In genomic region chr5:65828022-65828421, GRCh38 we compare ENCODE assay signal across 13 cellular contexts.
"Had no signal": no experiment of that assay in that cellular context is flagged by ENCODE, and none has a peak within 500 bp of the region (broad histone marks: within the 10 kb centered on the region; RNA-seq: fewer than 3 reads in every experiment).

No MANE protein-coding gene starts in this region.

- H3K4me2 ChIP-seq: neural progenitor cell had no signal

- H3K27ac Mint-ChIP-seq: activated CD4-positive, alpha-beta T cell treated with anti-CD3 and anti-CD28 coated beads, Interleukin-2, amount 10 ng/mL, durations not matched to agents 7 days and 5 days; activated naive CD8-positive, alpha-beta T cell; neural progenitor cell; stimulated activated naive CD8-positive, alpha-beta T cell treated with anti-CD3 and anti-CD28 coated beads, Interleukin-15, amount 100 ng/mL, for 72 hours; T-helper 2 cell treated with Interferon-gamma antibody and Interleukin-4, amounts not matched to agents 5 μg/mL and 100 μg/mL, for 36 hours had no signal

- H3K9ac ChIP-seq: neural progenitor cell, parathyroid adenoma had no signal

- H3K36me3 ChIP-seq: brain microvascular endothelial cell, neural progenitor cell, sigmoid colon, spleen, tibial nerve had no signal

- H3K27me3 Mint-ChIP-seq: activated CD4-positive, alpha-beta T cell treated with anti-CD3 and anti-CD28 coated beads, Interleukin-2, amount 10 ng/mL, durations not matched to agents 7 days and 5 days; activated naive CD8-positive, alpha-beta T cell; stimulated activated naive CD8-positive, alpha-beta T cell treated with anti-CD3 and anti-CD28 coated beads, Interleukin-15, amount 100 ng/mL, for 72 hours had no signal

- H3K4me3 Mint-ChIP-seq: activated CD4-positive, alpha-beta T cell treated with anti-CD3 and anti-CD28 coated beads, Interleukin-2, amount 10 ng/mL, durations not matched to agents 7 days and 5 days; activated naive CD8-positive, alpha-beta T cell; neural progenitor cell; stimulated activated naive CD8-positive, alpha-beta T cell treated with anti-CD3 and anti-CD28 coated beads, Interleukin-15, amount 100 ng/mL, for 72 hours; T-helper 2 cell treated with Interferon-gamma antibody and Interleukin-4, amounts not matched to agents 5 μg/mL and 100 μg/mL, for 36 hours had no signal

- H3K4me3 ChIP-seq: neural progenitor cell, sigmoid colon, spleen had no signal

- ATAC-seq: stimulated activated naive CD8-positive, alpha-beta T cell treated with anti-CD3 and anti-CD28 coated beads, Interleukin-15, amount 100 ng/mL, for 72 hours had no signal

- DNase-seq: activated CD4-positive, alpha-beta T cell treated with anti-CD3 and anti-CD28 coated beads, Interleukin-2, amount 10 ng/mL, durations not matched to agents 7 days and 5 days; activated gamma-delta T cell treated with Interleukin-2 at 50 U/mL for 16 hours; amygdala; brain microvascular endothelial cell; dermis blood vessel endothelial cell; sigmoid colon; spleen; stimulated activated naive CD8-positive, alpha-beta T cell treated with anti-CD3 and anti-CD28 coated beads, Interleukin-15, amount 100 ng/mL, for 72 hours had no signal

- H3K9me3 Mint-ChIP-seq: activated CD4-positive, alpha-beta T cell treated with anti-CD3 and anti-CD28 coated beads, Interleukin-2, amount 10 ng/mL, durations not matched to agents 7 days and 5 days; neural progenitor cell; stimulated activated naive CD8-positive, alpha-beta T cell treated with anti-CD3 and anti-CD28 coated beads, Interleukin-15, amount 100 ng/mL, for 72 hours; T-helper 2 cell treated with Interferon-gamma antibody and Interleukin-4, amounts not matched to agents 5 μg/mL and 100 μg/mL, for 36 hours had no signal

- H3K27ac ChIP-seq: brain microvascular endothelial cell, neural progenitor cell, parathyroid adenoma, sigmoid colon, spleen had no signal

- H3K79me2 ChIP-seq: parathyroid adenoma had no signal

- H3K27me3 ChIP-seq: brain microvascular endothelial cell, neural progenitor cell, sigmoid colon, spleen, tibial nerve had no signal

- H3K9me3 ChIP-seq: sigmoid colon, spleen, tibial nerve had no signal

- H3K4me1 ChIP-seq: parathyroid adenoma, sigmoid colon had no signal
